15 cellular contexts compared by ENCODE assay signal in genomic region chr1:55632906-55633305, GRCh38.
DNase-seq lines count a peak whose midpoint lies in the region; ATAC-seq and TF ChIP-seq lines count a peak whose summit lies in the region.
"Had no signal": no experiment of that assay in that cellular context is flagged by ENCODE, and none has a peak within 500 bp of the region (broad histone marks: within the 10 kb centered on the region; RNA-seq: fewer than 3 reads in every experiment).

No MANE protein-coding gene starts in this region.

- H3K36me3 ChIP-seq in breast epithelium (no peaks in the 10 kb centered on the region), endodermal cell (ENCODE audit: control insufficient read depth, insufficient read depth, low read length) (no peaks in the 10 kb centered on the region), MM.1S (replicated peaks; ENCODE audit: insufficient read depth, low read length) (no peaks in the 10 kb centered on the region)
- H3K36me3 ChIP-seq: MG63 had no signal

- H3K27ac Mint-ChIP-seq in MCF 10A (ENCODE audit: low read depth, unreplicated experiment) = peak overlapping the region; percentile 77
- no peak overlapping the region for H3K27ac Mint-ChIP-seq in endodermal cell
- peak overlapping the region; percentile 14 for H3K27ac Mint-ChIP-seq in mesothelial cell of epicardium

- H3K4me2 ChIP-seq in MM.1S (ENCODE audit: low read depth, low read length) = no peak overlapping the region

- POLR2A ChIA-PET in MCF 10A (lab: Yijun Ruan, JAX) = interaction anchor here (0.7 to 1.6 kb wide), 5 partner anchors 19 to 94 kb away, joined by 3 to 4 read pairs (median 3); no protein-coding TSS in a partner anchor

- ATAC-seq in HG03571 (IDR thresholded peaks at IDR 0.05; ENCODE audit: unreplicated experiment) = no peak
- no peak for ATAC-seq in GM21619 (IDR thresholded peaks at IDR 0.05; ENCODE audit: unreplicated experiment)
- no peak for ATAC-seq in GM19452 (IDR thresholded peaks at IDR 0.05; ENCODE audit: unreplicated experiment)
- ATAC-seq: HCT116 had no signal

- no peak overlapping the region for H3K27ac ChIP-seq in breast epithelium
- H3K27ac ChIP-seq in endodermal cell (ENCODE audit: low read depth, low read length) = no peak overlapping the region
- no peak overlapping the region for H3K27ac ChIP-seq in MM.1S (ENCODE audit: low read length)

- TF ChIP-seq POLR2A in breast epithelium (IDR thresholded peaks at IDR 0.05) = no peak

- intact Hi-C loops in MCF 10A (cut with micrococcal nuclease) = no loop called here
- intact Hi-C loops in breast epithelium (cut with DNase I; ENCODE audit: low total_unique reads) = no loop called here

- H3K9ac ChIP-seq in endodermal cell (ENCODE audit: extremely low read depth, low read length, poor library complexity, severe bottlenecking) (no peak overlapping the region), MM.1S (ENCODE audit: low read length) (no peak overlapping the region)

- CTCF ChIA-PET in MCF 10A (lab: Yijun Ruan, JAX) = interaction anchor here (0.6 to 1.1 kb wide), 4 partner anchors 11 to 957 kb away, joined by 3 read pairs; no protein-coding TSS in a partner anchor

- no peaks in the 10 kb centered on the region for H3K4me1 ChIP-seq in breast epithelium
- H3K4me1 ChIP-seq in endodermal cell (ENCODE audit: control insufficient read depth, insufficient read depth, low read length) = peaks cover 12% of the 10 kb centered on the region
- no peaks in the 10 kb centered on the region for H3K4me1 ChIP-seq in MM.1S (ENCODE audit: low read length)
- H3K4me1 ChIP-seq: Caco-2 had no signal

- H3K4me3 ChIP-seq in breast epithelium (no peak overlapping the region), endodermal cell (ENCODE audit: low read length) (no peak overlapping the region), MM.1S (ENCODE audit: low read length) (no peak overlapping the region)
- H3K4me3 ChIP-seq: MG63 had no signal

- H3K4me1 Mint-ChIP-seq in MCF 10A (ENCODE audit: insufficient read depth, unreplicated experiment) (peaks cover 43% of the 10 kb centered on the region), endodermal cell (peaks cover 17% of the 10 kb centered on the region), mesothelial cell of epicardium (peaks cover 17% of the 10 kb centered on the region)

- no peaks in the 10 kb centered on the region for H4K20me1 ChIP-seq in MM.1S (ENCODE audit: insufficient read depth, low read length)

- TF ChIP-seq CTCF in MCF 10A (IDR thresholded peaks at IDR 0.05; ENCODE audit: unreplicated experiment) (no peak), breast epithelium (IDR thresholded peaks at IDR 0.05) (no peak), endodermal cell (conservative IDR thresholded peaks at IDR 0.05) (no peak), mesothelial cell of epicardium (IDR thresholded peaks at IDR 0.05; ENCODE audit: unreplicated experiment) (no peak), MM.1S (IDR thresholded peaks at IDR 0.05; ENCODE audit: low read length) (no peak)

- H3K9me3 Mint-ChIP-seq in MCF 10A (ENCODE audit: unreplicated experiment) = peaks cover 10% of the 10 kb centered on the region
- no peaks in the 10 kb centered on the region for H3K9me3 Mint-ChIP-seq in endodermal cell
- peaks cover 18% of the 10 kb centered on the region for H3K9me3 Mint-ChIP-seq in mesothelial cell of epicardium

- WGBS in endodermal cell (ENCODE audit: insufficient coverage in 1 of 2, insufficient read length in 1 of 2), 2 experiments = 60 to 72% methylated on average over 1 to 2 of the region's 2 CpGs

- H3K79me2 ChIP-seq in MM.1S (ENCODE audit: low read length) = no peaks in the 10 kb centered on the region

- no peak overlapping the region for H3K4me3 Mint-ChIP-seq in MCF 10A (ENCODE audit: unreplicated experiment)
- no peak overlapping the region for H3K4me3 Mint-ChIP-seq in endodermal cell
- H3K4me3 Mint-ChIP-seq in mesothelial cell of epicardium = no peak overlapping the region

- no peaks in the 10 kb centered on the region for H3K27me3 ChIP-seq in breast epithelium
- H3K27me3 ChIP-seq in endodermal cell (ENCODE audit: control insufficient read depth, insufficient read depth, low read length, poor library complexity, severe bottlenecking) = no peaks in the 10 kb centered on the region
- H3K27me3 ChIP-seq in MM.1S (replicated peaks; ENCODE audit: insufficient read depth, low read length) = no peaks in the 10 kb centered on the region
- H3K27me3 ChIP-seq: MG63 had no signal

- H3K27me3 Mint-ChIP-seq in MCF 10A (ENCODE audit: insufficient read depth, unreplicated experiment) (no peaks in the 10 kb centered on the region), endodermal cell (ENCODE audit: insufficient read depth) (no peaks in the 10 kb centered on the region), mesothelial cell of epicardium (ENCODE audit: low read depth) (no peaks in the 10 kb centered on the region)

- H3K9me2 ChIP-seq in MM.1S (replicated peaks; ENCODE audit: insufficient read depth, low read length) = no peaks in the 10 kb centered on the region

- BruUV-seq in MCF 10A (replicated peaks; lab: Mats Ljungman, UMichigan) = no TSS peak

- H3K9me3 ChIP-seq in breast epithelium = no peaks in the 10 kb centered on the region
- no peaks in the 10 kb centered on the region for H3K9me3 ChIP-seq in endodermal cell (ENCODE audit: control insufficient read depth, low read length)
- no peaks in the 10 kb centered on the region for H3K9me3 ChIP-seq in MM.1S (replicated peaks; ENCODE audit: insufficient read depth, low read length)
- H3K9me3 ChIP-seq: Caco-2 had no signal

- H3K36me3 Mint-ChIP-seq in MCF 10A (ENCODE audit: insufficient read depth, unreplicated experiment) = no peaks in the 10 kb centered on the region
- no peaks in the 10 kb centered on the region for H3K36me3 Mint-ChIP-seq in endodermal cell (ENCODE audit: low read depth)
- H3K36me3 Mint-ChIP-seq in mesothelial cell of epicardium = peaks cover 2% of the 10 kb centered on the region

- DNase-seq in MCF 10A (ENCODE audit: unreplicated experiment) = peak; percentile 55
- no peak for DNase-seq in breast epithelium (ENCODE audit: low spot score in 2 of 2)
- DNase-seq in endodermal cell = peak; percentile 48
- DNase-seq in mesothelial cell of epicardium (ENCODE audit: low spot score in 2 of 2, unreplicated experiment in 2 of 2) = no peak
- DNase-seq in MM.1S = no peak
- DNase-seq: activated CD4-positive, CD25-positive, alpha-beta regulatory T cell; activated naive CD4-positive, alpha-beta T cell treated with anti-CD3 and anti-CD28 coated beads, Interleukin-2, amount 50 U/mL, for 16 hours; Caco-2; central memory CD4-positive, alpha-beta T cell; hypothalamus; MG63 had no signal

- no peaks in the 10 kb centered on the region for H3F3A ChIP-seq in MM.1S (ENCODE audit: insufficient read depth, low read length)

- no peak overlapping the region for H2AFZ ChIP-seq in MM.1S (ENCODE audit: low read length)

Comparison
In these comparisons a context has a peak if more than half of its experiments do, and no peak if none do; other contexts are left out.
1. DNase-seq: peak in MCF 10A (single experiment) and endodermal cell (single experiment); none in breast epithelium (0 of 2), mesothelial cell of epicardium (0 of 2) and MM.1S (single experiment).